8 cellular contexts compared by ENCODE assay signal in the genomic region with DNA sequence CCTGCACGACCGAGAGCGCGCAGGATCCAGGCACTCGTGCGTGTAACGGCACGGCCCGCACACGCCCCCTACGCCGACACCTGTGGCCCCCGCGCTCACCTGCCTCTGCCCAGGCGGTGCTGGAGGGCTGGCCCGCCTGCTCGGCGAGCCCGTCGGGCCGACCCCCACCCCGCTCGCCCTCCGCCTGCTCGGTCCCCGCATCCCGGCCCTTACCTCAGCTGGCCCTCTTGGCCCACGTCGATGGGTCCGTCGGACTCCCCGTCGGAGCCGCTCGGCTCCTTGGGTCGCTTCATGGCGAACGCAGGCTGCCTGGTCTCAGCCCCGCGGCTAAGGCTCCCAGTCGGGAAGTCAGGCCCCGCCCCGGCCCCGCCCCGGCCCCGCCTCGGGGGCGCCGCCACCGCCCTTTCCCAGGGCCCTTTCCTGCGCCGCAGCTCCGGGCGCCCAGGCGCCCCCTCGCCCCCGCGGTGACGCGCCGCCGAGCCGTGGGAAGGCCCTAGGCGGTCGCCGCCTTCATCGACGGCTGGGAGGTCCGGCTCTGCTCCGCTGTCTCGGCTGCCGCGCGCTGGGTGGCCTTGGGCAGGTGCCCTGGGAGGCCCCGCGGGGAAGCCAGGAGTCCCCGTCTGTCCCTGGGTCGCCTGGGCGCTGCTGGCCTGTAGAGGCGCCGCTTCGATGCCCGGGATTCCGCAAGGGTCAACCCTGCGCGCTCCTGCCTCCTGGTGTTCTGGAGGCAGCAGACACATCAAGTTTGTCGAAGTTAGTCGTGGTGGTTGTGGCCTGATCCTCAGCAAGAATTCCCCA. TPM values are rescaled to one million over a fixed set of nuclear protein-coding genes. Genes with fewer than 3 reads are reported as not detected.
DNase-seq lines count a peak whose midpoint lies in the region; ATAC-seq and TF ChIP-seq lines count a peak whose summit lies in the region.

A gene (minus strand): TSS at position 311 of the 798 bp plus-strand sequence. CDS start 18 bp downstream, at position 293.

- peak within 1 kb of the TSS; percentile 74 for H3K4me3 Mint-ChIP-seq in dendritic cell treated with granulocyte-macrophage colony-stimulating factor and Interleukin-4, amounts not matched to agents 40 ng/mL and 50 ng/mL, for 4 days

- intact Hi-C loops in dendritic cell treated with granulocyte-macrophage colony-stimulating factor and Interleukin-4, amounts not matched to agents 40 ng/mL and 50 ng/mL, for 4 days (cut with micrococcal nuclease): no loop called here

- peak; percentile 71 for DNase-seq in GM10248 (ENCODE audit: extremely low spot score)
- DNase-seq in NCI-H2107 treated with DMSO at 0.1 percent for 48 hours (lab: John Stamatoyannopoulos, UW; ENCODE audit: unreplicated experiment): peak; percentile 99
- DNase-seq in activated CD4-positive, alpha-beta T cell treated with anti-CD3 and anti-CD28 coated beads for 4 hours: peak; percentile 64 to 75
- peak; percentile 81 for DNase-seq in lung (ENCODE audit: low spot score)
- peak; percentile 65 for DNase-seq in stimulated activated CD8-positive, alpha-beta memory T cell treated with anti-CD3 and anti-CD28 coated beads, Interleukin-15, amount 100 ng/mL, for 24 hours (ENCODE audit: low read depth)

- H3K27ac ChIP-seq in lung (ENCODE audit: low read depth in 1 of 2, low read length in 1 of 2): peak within 1 kb of the TSS; percentile 75 to 77

- POLR2A ChIA-PET in GM10248 (lab: Yijun Ruan, JAX): interaction anchor here (0.6 kb wide), 1 partner anchor 54 kb away, joined by 3 read pairs; no protein-coding TSS in a partner anchor

- peak within 1 kb of the TSS; percentile 75 for H3K4me3 ChIP-seq in lung

- H3K27me3 Mint-ChIP-seq in dendritic cell treated with granulocyte-macrophage colony-stimulating factor and Interleukin-4, amounts not matched to agents 40 ng/mL and 50 ng/mL, for 4 days: peaks cover 39% of the 10 kb centered on the region

- H3K27me3 ChIP-seq in lung (ENCODE audit: control insufficient read depth, insufficient read depth): no peaks in the 10 kb centered on the region

- peaks cover 12% of the 10 kb centered on the region for H3K9me3 Mint-ChIP-seq in dendritic cell treated with granulocyte-macrophage colony-stimulating factor and Interleukin-4, amounts not matched to agents 40 ng/mL and 50 ng/mL, for 4 days

- ATAC-seq in lung (ENCODE audit: insufficient read depth, low FRiP score): peak; percentile 92
- no peak for ATAC-seq in GM19455 (IDR thresholded peaks at IDR 0.05; ENCODE audit: unreplicated experiment)
- ATAC-seq in GM18517 (IDR thresholded peaks at IDR 0.05; ENCODE audit: unreplicated experiment): no peak

- 3 to 4% methylated on average over 75 to 88 of the region's 88 CpGs for WGBS in lung, 2 donors

- H3K4me1 ChIP-seq in lung (ENCODE audit: control insufficient read depth in 2 of 2, insufficient read depth in 2 of 2, low read length in 2 of 2): peaks cover 0 to 4% of the 10 kb centered on the region in 2 donors

- H3K36me3 ChIP-seq in lung (ENCODE audit: control insufficient read depth in 2 of 2, insufficient read depth in 2 of 2, low read length in 2 of 2): no peaks in the 10 kb centered on the region

- CTCF ChIA-PET in GM10248 (lab: Yijun Ruan, JAX): interaction anchor here (1.5 to 5.5 kb wide), 3 partner anchors 14 to 34 kb away, joined by 4 to 44 read pairs (median 10); no protein-coding TSS in a partner anchor

- H3K4me1 Mint-ChIP-seq in dendritic cell treated with granulocyte-macrophage colony-stimulating factor and Interleukin-4, amounts not matched to agents 40 ng/mL and 50 ng/mL, for 4 days (ENCODE audit: low read depth): peaks cover 11% of the 10 kb centered on the region

- no peaks in the 10 kb centered on the region for H3K36me3 Mint-ChIP-seq in dendritic cell treated with granulocyte-macrophage colony-stimulating factor and Interleukin-4, amounts not matched to agents 40 ng/mL and 50 ng/mL, for 4 days (ENCODE audit: low read depth)

- H3K9me3 ChIP-seq in lung (ENCODE audit: control insufficient read depth in 2 of 2, insufficient read depth in 1 of 2, low read length in 1 of 2): no peaks in the 10 kb centered on the region

- peak within 1 kb of the TSS; percentile 28 for H3K27ac Mint-ChIP-seq in dendritic cell treated with granulocyte-macrophage colony-stimulating factor and Interleukin-4, amounts not matched to agents 40 ng/mL and 50 ng/mL, for 4 days

- peak; percentile 29 for TF ChIP-seq CTCF in GM10248 (IDR thresholded peaks at IDR 0.05; ENCODE audit: control extremely low read depth, extremely low read depth, low read depth, missing control alignments)
- peak; percentile 37 for TF ChIP-seq CTCF in lung (IDR thresholded peaks at IDR 0.05; ENCODE audit: control extremely low read depth, extremely low read depth)

RNA-seq across cellular contexts. Expression of the gene that starts here (rescaled TPM):
- 10 to 100 TPM; 14.3 to 19.6 TPM for total RNA-seq in lung
- 1 to 10 TPM; 7.6 TPM for polyA plus RNA-seq in lung
